ENCODE assay signal across 13 cellular contexts in genomic region chr1:26404641-26405040, GRCh38.
DNase-seq lines count a peak whose midpoint lies in the region; ATAC-seq and TF ChIP-seq lines count a peak whose summit lies in the region.
"Had no signal": no experiment of that assay in that cellular context is flagged by ENCODE, and none has a peak within 500 bp of the region (broad histone marks: within the 10 kb centered on the region; RNA-seq: fewer than 3 reads in every experiment).

No MANE protein-coding gene starts in this region.

- H3K4me1 ChIP-seq in RWPE2 (ENCODE audit: insufficient read depth, poor library complexity, severe bottlenecking): peaks cover 27% of the 10 kb centered on the region

- H3K9me3 ChIP-seq in RWPE2 (ENCODE audit: severe bottlenecking): no peaks in the 10 kb centered on the region
- peaks cover 6% of the 10 kb centered on the region for H3K9me3 ChIP-seq in WERI-Rb-1 (ENCODE audit: severe bottlenecking)

- H3K36me3 ChIP-seq in RWPE2 (ENCODE audit: low read depth) (no peaks in the 10 kb centered on the region), WERI-Rb-1 (no peaks in the 10 kb centered on the region)

- peak; percentile 49 for DNase-seq in ELR (ENCODE audit: low read depth)
- no peak for DNase-seq in RWPE2 (ENCODE audit: low spot score)
- DNase-seq in iris pigment epithelial cell (ENCODE audit: low read depth): peak; percentile 49
- no peak for DNase-seq in SKM-1 (lab: John Stamatoyannopoulos, UW; ENCODE audit: unreplicated experiment)
- DNase-seq in stimulated activated CD4-positive, alpha-beta T cell treated with anti-CD3 and anti-CD28 coated beads, Interleukin-4, amount 100 ng/mL, for 4 hours: no peak
- no peak for DNase-seq in WERI-Rb-1
- DNase-seq: NCI-H187 treated with DMSO at 0.1 percent for 48 hours, NCI-H69, OCI-M1 had no signal

- ATAC-seq in RWPE2 (ENCODE audit: low read depth): peak; percentile 66
- no peak for ATAC-seq in GM21576 (IDR thresholded peaks at IDR 0.05; ENCODE audit: unreplicated experiment)
- ATAC-seq: HCT116, K562 had no signal

- H3K27ac ChIP-seq in 22Rv1 (peak overlapping the region; percentile 70), RWPE2 (ENCODE audit: poor library complexity, severe bottlenecking) (peak overlapping the region; percentile 43), WERI-Rb-1 (no peak overlapping the region)

- TF ChIP-seq CTCF in 22Rv1 (IDR thresholded peaks at IDR 0.05) (no peak), RWPE2 (IDR thresholded peaks at IDR 0.05; ENCODE audit: poor library complexity, severe bottlenecking) (no peak), WERI-Rb-1 (IDR thresholded peaks at IDR 0.05; ENCODE audit: low read depth, low read length) (no peak)

- H3K27me3 ChIP-seq in RWPE2 (ENCODE audit: insufficient read depth, poor library complexity, severe bottlenecking): peaks cover 13% of the 10 kb centered on the region
- H3K27me3 ChIP-seq in WERI-Rb-1 (ENCODE audit: insufficient read depth, low read depth, severe bottlenecking): no peaks in the 10 kb centered on the region

- H3K4me3 ChIP-seq in RWPE2 (ENCODE audit: severe bottlenecking) (no peak overlapping the region), WERI-Rb-1 (ENCODE audit: low read depth, low read length) (no peak overlapping the region)
- H3K4me3 ChIP-seq: K562 had no signal

Comparison
In these comparisons a context has a peak if more than half of its experiments do, and no peak if none do; other contexts are left out.
1. DNase-seq: peak in ELR (single experiment) and iris pigment epithelial cell (single experiment); none in RWPE2 (single experiment), SKM-1 (single experiment), stimulated activated CD4-positive, alpha-beta T cell treated with anti-CD3 and anti-CD28 coated beads, Interleukin-4, amount 100 ng/mL, for 4 hours (0 of 2) and WERI-Rb-1 (single experiment).